In the genomic region with DNA sequence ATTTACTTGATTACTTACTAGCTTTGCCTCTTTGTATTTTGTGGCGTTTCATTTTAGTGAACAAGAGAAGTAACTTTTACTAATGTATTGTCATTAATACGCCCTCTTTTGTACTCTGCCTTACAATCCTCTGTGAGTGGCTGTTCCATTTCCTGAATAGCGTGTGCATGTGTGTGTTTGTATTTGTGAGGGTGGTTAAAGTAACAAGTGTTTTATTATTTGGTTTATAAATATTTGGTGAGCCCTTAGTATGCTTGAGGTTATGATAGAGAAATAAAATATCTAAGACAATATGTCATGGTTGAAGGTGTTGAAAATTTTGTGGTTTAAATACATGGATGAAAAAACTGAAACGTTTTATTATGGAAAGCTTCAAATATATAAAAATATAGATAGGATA, we compare ENCODE assay signal across 12 cellular contexts.
"Had no signal": no experiment of that assay in that cellular context is flagged by ENCODE, and none has a peak within 500 bp of the region (broad histone marks: within the 10 kb centered on the region; RNA-seq: fewer than 3 reads in every experiment).

No MANE protein-coding gene starts in this region.

- H3K36me3 Mint-ChIP-seq: mesothelial cell of epicardium; stimulated activated effector memory CD8-positive, alpha-beta T cell treated with anti-CD3 and anti-CD28 coated beads, Interleukin-12 subunit alpha, Interleukin-12 subunit beta, amount 100 ng/mL, for 72 hours had no signal

- H3K27ac ChIP-seq: cardiac muscle cell, esophagus muscularis mucosa, ovary, tibial artery, uterus had no signal

- H3K27me3 Mint-ChIP-seq: activated T-helper 17 cell treated with anti-CD3 and anti-CD28 coated beads, Interleukin-2, amount 50 U/mL, for 72 hours had no signal

- H3K9me3 ChIP-seq: esophagus muscularis mucosa, ovary, tibial artery, uterus had no signal

- H3K27ac Mint-ChIP-seq: activated naive CD4-positive, alpha-beta T cell treated with anti-CD3 and anti-CD28 coated beads for 36 hours; activated T-helper 17 cell treated with anti-CD3 and anti-CD28 coated beads, Interleukin-2, amount 50 U/mL, for 72 hours; mesothelial cell of epicardium; stimulated activated effector memory CD8-positive, alpha-beta T cell treated with anti-CD3 and anti-CD28 coated beads, Interleukin-12 subunit alpha, Interleukin-12 subunit beta, amount 100 ng/mL, for 72 hours had no signal

- H3K4me3 ChIP-seq: cardiac muscle cell, esophagus muscularis mucosa, ovary, tibial artery, uterus had no signal

- H3K9me3 Mint-ChIP-seq: activated naive CD4-positive, alpha-beta T cell treated with anti-CD3 and anti-CD28 coated beads for 36 hours; activated T-helper 17 cell treated with anti-CD3 and anti-CD28 coated beads, Interleukin-2, amount 50 U/mL, for 72 hours; mesothelial cell of epicardium; stimulated activated effector memory CD8-positive, alpha-beta T cell treated with anti-CD3 and anti-CD28 coated beads, Interleukin-12 subunit alpha, Interleukin-12 subunit beta, amount 100 ng/mL, for 72 hours had no signal

- H3K4me1 Mint-ChIP-seq: activated T-helper 17 cell treated with anti-CD3 and anti-CD28 coated beads, Interleukin-2, amount 50 U/mL, for 72 hours; stimulated activated effector memory CD8-positive, alpha-beta T cell treated with anti-CD3 and anti-CD28 coated beads, Interleukin-12 subunit alpha, Interleukin-12 subunit beta, amount 100 ng/mL, for 72 hours had no signal

- H3K4me3 Mint-ChIP-seq: activated naive CD4-positive, alpha-beta T cell treated with anti-CD3 and anti-CD28 coated beads for 36 hours; activated T-helper 17 cell treated with anti-CD3 and anti-CD28 coated beads, Interleukin-2, amount 50 U/mL, for 72 hours; mesothelial cell of epicardium; stimulated activated effector memory CD8-positive, alpha-beta T cell treated with anti-CD3 and anti-CD28 coated beads, Interleukin-12 subunit alpha, Interleukin-12 subunit beta, amount 100 ng/mL, for 72 hours had no signal

- H3K4me1 ChIP-seq: uterus had no signal

- DNase-seq: activated naive CD4-positive, alpha-beta T cell treated with anti-CD3 and anti-CD28 coated beads for 36 hours; hippocampal formation; ovary; stimulated activated CD4-positive, alpha-beta T cell treated with anti-CD3 and anti-CD28 coated beads, Interleukin-12 subunit alpha, Interleukin-12 subunit beta, amount 100 ng/mL, for 4 hours; stimulated activated CD4-positive, alpha-beta T cell treated with anti-CD3 and anti-CD28 coated beads, Interleukin-2, amount 100 ng/mL, for 24 hours; tibial artery; uterus had no signal

- H3K27me3 ChIP-seq: cardiac muscle cell, esophagus muscularis mucosa, ovary, tibial artery, uterus had no signal

- H3K36me3 ChIP-seq: cardiac muscle cell, esophagus muscularis mucosa, ovary, tibial artery, uterus had no signal
